ENCODE assay signal across 15 cellular contexts in the genomic region with DNA sequence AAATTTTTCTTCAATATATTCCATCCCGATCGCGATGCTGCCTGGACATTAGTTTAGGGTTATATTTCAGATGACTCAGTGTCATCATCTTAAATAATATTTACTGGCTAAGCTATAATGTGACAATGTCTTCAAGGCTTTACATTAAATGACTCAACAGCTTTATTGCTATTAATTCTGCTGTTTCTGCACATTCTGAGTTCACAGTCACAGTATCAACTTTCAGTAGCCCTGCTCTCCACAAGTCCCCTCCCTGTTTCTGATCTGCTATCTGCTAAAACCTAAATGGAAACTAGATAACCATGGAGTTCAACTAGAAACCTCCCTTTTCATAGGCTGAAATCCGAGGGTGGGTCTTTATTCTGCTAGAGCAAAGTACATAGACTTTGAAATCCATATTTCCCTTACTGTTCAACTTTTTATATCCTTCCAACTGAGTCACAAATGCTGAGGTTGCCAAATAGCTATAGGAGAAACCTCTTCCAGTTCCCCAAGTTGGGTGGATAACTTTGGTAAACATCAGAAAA.
"Had no signal": no experiment of that assay in that cellular context is flagged by ENCODE, and none has a peak within 500 bp of the region (broad histone marks: within the 10 kb centered on the region; RNA-seq: fewer than 3 reads in every experiment).

No MANE protein-coding gene starts in this region.

- H3K4me2 ChIP-seq: neural progenitor cell had no signal

- DNase-seq: activated CD4-positive, alpha-beta T cell treated with anti-CD3 and anti-CD28 coated beads, Interleukin-2, amount 50 U/mL, for 48 hours; activated naive CD4-positive, alpha-beta T cell treated with anti-CD3 and anti-CD28 coated beads, Interleukin-2, amount 10 ng/mL, durations not matched to agents 7 days and 5 days; naive B cell; ovary; stimulated activated CD4-positive, alpha-beta T cell treated with anti-CD3 and anti-CD28 coated beads, Interleukin-4, amount 100 ng/mL, for 1 hour; stimulated activated naive CD4-positive, alpha-beta T cell treated with Interleukin-2 at 50 U/mL for 16 hours; T-cell; T-helper 9 cell; trophoblast cell; WERI-Rb-1 had no signal

- H3K9me3 ChIP-seq: esophagus muscularis mucosa, ovary, suprapubic skin had no signal

- H3K27ac ChIP-seq: cardiac muscle cell, esophagus muscularis mucosa, neural progenitor cell, ovary, suprapubic skin, WERI-Rb-1 had no signal

- H3K4me1 ChIP-seq: esophagus muscularis mucosa, neural progenitor cell, suprapubic skin had no signal

- ATAC-seq: T-cell had no signal

- FAIRE-seq: endometrium had no signal

- H3K4me3 ChIP-seq: cardiac muscle cell, esophagus muscularis mucosa, neural progenitor cell, ovary, suprapubic skin had no signal
